ENCODE assay signal across 8 cellular contexts in genomic region chr7:72914756-72915525, GRCh38. TPM values are rescaled to one million over a fixed set of nuclear protein-coding genes. Genes with fewer than 3 reads are reported as not detected.
DNase-seq lines count a peak whose midpoint lies in the region; ATAC-seq, FAIRE-seq and TF ChIP-seq lines count a peak whose summit lies in the region.
"Not testable (repeated sequence)": the region's sequence is repeated elsewhere in the genome, so short reads cannot be mapped to it uniquely, and the experiment has no call there.

No MANE protein-coding gene starts in this region.

- H3K36me3 Mint-ChIP-seq in mesothelial cell of epicardium, result peaks cover 37% of the 10 kb centered on the region

- H3K56ac ChIP-seq in H1 (replicated peaks; ENCODE audit: insufficient read length, low read depth, low read length), result not testable (repeated sequence)

- H3K36me3 ChIP-seq in OCI-LY7 (ENCODE audit: insufficient read depth, low read length), result peaks cover 50% of the 10 kb centered on the region
- H3K36me3 ChIP-seq in H1 (ENCODE audit: control insufficient read depth in 2 of 4, insufficient read depth in 4 of 4, low read length in 3 of 4), result not testable (repeated sequence)

- not testable (repeated sequence) for H3K27me3 ChIP-seq in H1 (replicated peaks in 1 of 4; ENCODE audit: control insufficient read depth in 3 of 4, extremely low read depth in 1 of 4, insufficient read depth in 3 of 4, low read length in 3 of 4)

- ATAC-seq in GM21576 (IDR thresholded peaks at IDR 0.05; ENCODE audit: unreplicated experiment), result peak; percentile 71

- BruUV-seq in OCI-LY7 (replicated peaks; lab: Mats Ljungman, UMichigan), result not testable (repeated sequence)

- intact Hi-C loops in OCI-LY7 (cut with micrococcal nuclease; ENCODE audit: unreplicated experiment), result not testable (repeated sequence)

- not testable (repeated sequence) for H3K14ac ChIP-seq in H1 (ENCODE audit: insufficient read length)

- not testable (repeated sequence) for H2BK12ac ChIP-seq in H1 (ENCODE audit: low read depth, low read length)

- DNase-seq in DMS 273 (lab: John Stamatoyannopoulos, UW; ENCODE audit: unreplicated experiment), result peak; percentile 73
- DNase-seq in HT1080 (ENCODE audit: low read depth), result peak; percentile 52
- peak; percentile 57 for DNase-seq in OCI-LY7 (ENCODE audit: low spot score)
- peak; percentile 31 for DNase-seq in activated T-cell treated with anti-CD3 and anti-CD28 coated beads for 1 hour (ENCODE audit: low read depth)
- DNase-seq in H1 (ENCODE audit: low read depth in 1 of 2, low spot score in 2 of 2), result peak in 1 of 2 experiments; percentile 70
- not testable (repeated sequence) for DNase-seq in mesothelial cell of epicardium (ENCODE audit: low spot score in 2 of 2, unreplicated experiment in 2 of 2)
- peak; percentile 16 to 24 for DNase-seq in stimulated activated CD8-positive, alpha-beta memory T cell treated with anti-CD3 and anti-CD28 coated beads, Interleukin-7, amount 100 ng/mL, for 4 hours (ENCODE audit: low read depth in 2 of 2)

- peak; percentile 64 to 67 for TF ChIP-seq RAD21 in H1 (IDR thresholded peaks at IDR 0.05 in 1 of 2, conservative IDR thresholded peaks at IDR 0.05 in 1 of 2; ENCODE audit: low read depth in 2 of 2, low read length in 2 of 2)

- not testable (repeated sequence) for H3K23ac ChIP-seq in H1 (ENCODE audit: insufficient read length)

- not testable (repeated sequence) for H2BK15ac ChIP-seq in H1 (ENCODE audit: low read length)

- not testable (repeated sequence) for H3K9me3 ChIP-seq in OCI-LY7 (ENCODE audit: low read length); H1 (ENCODE audit: insufficient read depth in 2 of 2, low read depth in 1 of 2, low read length in 1 of 2)

- not testable (repeated sequence) for H3K9ac ChIP-seq in H1 (replicated peaks in 1 of 4; ENCODE audit: extremely low read depth in 1 of 4, low read depth in 3 of 4, low read length in 3 of 4)

- POLR2A ChIA-PET in OCI-LY7 (lab: Charles Lee), result not testable (repeated sequence)
- POLR2A ChIA-PET in H1 (lab: Charles Lee; ENCODE audit: partially characterized antibody), result interaction anchor here (0.6 to 0.8 kb wide), 2 partner anchors 15 to 36 kb away, joined by 3 to 5 read pairs; no protein-coding TSS in a partner anchor

- CTCF ChIA-PET in OCI-LY7 (lab: Charles Lee; ENCODE audit: unreplicated experiment) (interaction anchor here (1.1 kb wide), 1 partner anchor 86 kb away, joined by 3 read pairs; no protein-coding TSS in a partner anchor), H1 (lab: Charles Lee; ENCODE audit: partially characterized antibody) (interaction anchor here (0.6 to 2.0 kb wide), 14 partner anchors 8 to 165 kb away, joined by 3 to 14 read pairs (median 4); no protein-coding TSS in a partner anchor)

- not testable (repeated sequence) for H3K4me1 Mint-ChIP-seq in mesothelial cell of epicardium

- H2BK20ac ChIP-seq in H1 (ENCODE audit: low read length), result not testable (repeated sequence)

- H2BK5ac ChIP-seq in H1 (ENCODE audit: low read depth, low read length), result not testable (repeated sequence)

- H2AFZ ChIP-seq in OCI-LY7 (ENCODE audit: low read length); H1 (ENCODE audit: low read length): not testable (repeated sequence)

- H3K27ac Mint-ChIP-seq in mesothelial cell of epicardium, result not testable (repeated sequence)

- not testable (repeated sequence) for H4K20me1 ChIP-seq in OCI-LY7 (ENCODE audit: insufficient read depth, low read length); H1 (replicated peaks in 1 of 2; ENCODE audit: control insufficient read depth in 1 of 2, insufficient read depth in 2 of 2, low read length in 2 of 2)

- not testable (repeated sequence) for H4K91ac ChIP-seq in H1 (replicated peaks; ENCODE audit: insufficient read length, low read length)

- H3K27ac ChIP-seq in OCI-LY7 (ENCODE audit: low read depth, low read length, poor library complexity, severe bottlenecking), result not testable (repeated sequence)
- H3K27ac ChIP-seq in H1 (ENCODE audit: low read depth, low read length), result 0 out of 2 replicates have a peak overlapping the region, but pooled peaks have one; percentile 1

- TF ChIP-seq EP300 in H1 (IDR thresholded peaks at IDR 0.05; ENCODE audit: borderline replicate concordance in 1 of 2, low read depth in 2 of 2, low read length in 2 of 2), result not testable (repeated sequence)

- peaks cover 18% of the 10 kb centered on the region; the same call in 1 of the 2 replicates for H3K79me2 ChIP-seq in OCI-LY7 (ENCODE audit: insufficient read depth, low read depth, low read length)
- peaks cover 0 to 18% of the 10 kb centered on the region in 2 experiments; a peak in 2 of 4 replicates for H3K79me2 ChIP-seq in H1 (ENCODE audit: control insufficient read depth in 1 of 2, insufficient read depth in 2 of 2, low read length in 2 of 2)

- H4K8ac ChIP-seq in H1 (ENCODE audit: extremely low read depth, insufficient read depth, low read length), result not testable (repeated sequence)

- TF ChIP-seq POLR2A in H1 (IDR thresholded peaks at IDR 0.05; ENCODE audit: control extremely low read depth in 1 of 2, low read depth in 2 of 2, low read length in 2 of 2), result not testable (repeated sequence)

- H4K5ac ChIP-seq in H1 (ENCODE audit: insufficient read length, low read depth, low read length), result not testable (repeated sequence)

- not testable (repeated sequence) for H3K4ac ChIP-seq in H1 (replicated peaks; ENCODE audit: insufficient read length, low read depth, low read length)

- TF ChIP-seq CTCF in OCI-LY7 (conservative IDR thresholded peaks at IDR 0.05; ENCODE audit: low read length), result peak; percentile 89
- peak in 2 of 3 experiments; percentile 39 to 61; a peak in 3 of 4 replicates for TF ChIP-seq CTCF in H1 (IDR thresholded peaks at IDR 0.05; ENCODE audit: control extremely low read depth in 1 of 3, insufficient read depth in 1 of 3, low read depth in 1 of 3, low read length in 3 of 3)
- peak; percentile 66 for TF ChIP-seq CTCF in mesothelial cell of epicardium (IDR thresholded peaks at IDR 0.05; ENCODE audit: unreplicated experiment)

- H3K4me1 ChIP-seq in OCI-LY7 (ENCODE audit: insufficient read depth, low read length, poor library complexity, severe bottlenecking); H1 (replicated peaks in 1 of 4; ENCODE audit: control insufficient read depth in 3 of 4, insufficient read depth in 4 of 4, low read length in 3 of 4): not testable (repeated sequence)

- H2AK5ac ChIP-seq in H1 (ENCODE audit: low read depth, low read length), result not testable (repeated sequence)

- not testable (repeated sequence) for H3K9me2 ChIP-seq in OCI-LY7 (ENCODE audit: insufficient read depth, low read length)

- H3K4me3 Mint-ChIP-seq in mesothelial cell of epicardium, result not testable (repeated sequence)

- WGBS in H1 (ENCODE audit: extremely low coverage in 1 of 2, insufficient coverage in 1 of 2, insufficient read length in 1 of 2, insufficient replicate concordance in 2 of 2, low coverage in 1 of 2, low lambda C conversion rate in 2 of 2, missing lambda C conversion rate in 1 of 2), 2 experiments, result 76% methylated on average over 9 of the region's 9 CpGs; no CpG with 5 or more reads in 1 of the 2 experiments

- H3K4me2 ChIP-seq in OCI-LY7 (ENCODE audit: low read length); H1 (ENCODE audit: insufficient read depth in 1 of 2, low read depth in 2 of 2, low read length in 2 of 2): not testable (repeated sequence)

- FAIRE-seq in H1 (lab: Jason Lieb, UNC), result not testable (repeated sequence)

- H3K9me3 Mint-ChIP-seq in mesothelial cell of epicardium, result not testable (repeated sequence)

- H3K18ac ChIP-seq in H1 (ENCODE audit: extremely low read depth, low read length), result not testable (repeated sequence)

- not testable (repeated sequence) for H3K4me3 ChIP-seq in OCI-LY7 (ENCODE audit: low read depth, low read length, poor library complexity, severe bottlenecking); H1 (ENCODE audit: extremely low read depth in 1 of 4, insufficient read depth in 2 of 4, low read depth in 3 of 4, low read length in 4 of 4)

- not testable (repeated sequence) for H3K79me1 ChIP-seq in H1 (ENCODE audit: low read depth, low read length)

- not testable (repeated sequence) for H3K27me3 Mint-ChIP-seq in mesothelial cell of epicardium (ENCODE audit: low read depth)

- H2BK120ac ChIP-seq in H1 (replicated peaks; ENCODE audit: low read depth, low read length), result not testable (repeated sequence)

- H3K23me2 ChIP-seq in H1 (ENCODE audit: low read depth, low read length), result not testable (repeated sequence)

RNA-seq across cellular contexts. Expression of gene POM121, which starts 10.0 kb away (rescaled TPM):
- total RNA-seq in HT1080 (2014; rRNA removed; shearing (Covaris generic)), result 7.6 and 11.2 TPM in 2 replicates
- 31.2 and 36.9 TPM in 2 replicates for polyA plus RNA-seq in HT1080 (2015; cell fraction: cytosol; rRNA removed)
- 32.9 and 33.8 TPM in 2 replicates for polyA plus RNA-seq in HT1080 (2015; cell fraction: nucleus; rRNA removed)
- 11.5 and 14.8 TPM in 2 replicates for total RNA-seq in OCI-LY7 (2014; rRNA removed; shearing (Covaris generic))
- total RNA-seq in OCI-LY7 (2022) (75.9 and 77.4 TPM in 2 replicates), mesothelial cell of epicardium (66.8 to 68.5 TPM (median 66.8 TPM) in 3 replicates)
- 57.0 and 60.0 TPM in 2 replicates for total RNA-seq in H1 (2021; fragmentation: NEBNext Ultra II Directional; extraction: Animal tissue kit (Norgen Biotek cat#: 25700))
- polyA plus RNA-seq in H1 (2011; rRNA removed), result 11.5 and 16.9 TPM in 2 replicates
- 8.5 TPM for polyA plus RNA-seq in H1 (2011; cell fraction: cytosol; rRNA removed)
- polyA plus RNA-seq in H1 (2011; cell fraction: nucleus; rRNA removed), result 19.3 TPM
- polyA plus RNA-seq in H1 (2012, experiment 1 of 2), result 33.8 to 48.5 TPM (median 44.4 TPM) in 4 replicates
- polyA plus RNA-seq in H1 (2012, experiment 2 of 2), result 37.2 TPM
- 52.7 TPM for polyA plus RNA-seq in H1 (2013, experiment 1 of 2)
- 57.2 TPM for polyA plus RNA-seq in H1 (2013, experiment 2 of 2)
- 11.7 and 13.1 TPM in 2 replicates for polyA minus RNA-seq in H1 (2011; rRNA and poly(A)+ RNA removed)
- polyA minus RNA-seq in H1 (2011; cell fraction: cytosol; rRNA and poly(A)+ RNA removed), result 21.9 TPM
- 15.9 TPM for polyA minus RNA-seq in H1 (2011; cell fraction: nucleus; rRNA and poly(A)+ RNA removed)

RNA-seq across cellular contexts. Expression of gene TRIM74, which starts 54.3 kb away (rescaled TPM):
- not detected in 2 replicates for total RNA-seq in HT1080 (2014; rRNA removed; shearing (Covaris generic))
- not detected in 2 replicates for polyA plus RNA-seq in HT1080 (2015; cell fraction: cytosol; rRNA removed)
- polyA plus RNA-seq in HT1080 (2015; cell fraction: nucleus; rRNA removed), result 0.54 TPM in 1 of 2 replicates, not detected in the other
- total RNA-seq in OCI-LY7 (2014; rRNA removed; shearing (Covaris generic)), result 1.4 and 2.4 TPM in 2 replicates
- total RNA-seq in OCI-LY7 (2022) (1.3 and 3.7 TPM in 2 replicates), mesothelial cell of epicardium (1.7 to 2.3 TPM (median 1.9 TPM) in 3 replicates)
- 0.52 TPM in 1 of 2 replicates, not detected in the other for total RNA-seq in H1 (2021; fragmentation: NEBNext Ultra II Directional; extraction: Animal tissue kit (Norgen Biotek cat#: 25700))
- not detected in 2 replicates for polyA plus RNA-seq in H1 (2011; rRNA removed)
- polyA plus RNA-seq in H1 (2011; cell fraction: cytosol; rRNA removed), result 0.12 TPM
- polyA plus RNA-seq in H1 (2011; cell fraction: nucleus; rRNA removed), result 0.16 TPM
- 0.28 to 0.42 TPM in 2 of 4 replicates, not detected in the others for polyA plus RNA-seq in H1 (2012, experiment 1 of 2)
- polyA plus RNA-seq in H1 (2012, experiment 2 of 2), result not detected
- polyA plus RNA-seq in H1 (2013, experiment 1 of 2), result 0.04 TPM
- not detected for polyA plus RNA-seq in H1 (2013, experiment 2 of 2)
- not detected in 2 replicates for polyA minus RNA-seq in H1 (2011; rRNA and poly(A)+ RNA removed)
- not detected for polyA minus RNA-seq in H1 (2011; cell fraction: cytosol; rRNA and poly(A)+ RNA removed)
- polyA minus RNA-seq in H1 (2011; cell fraction: nucleus; rRNA and poly(A)+ RNA removed), result not detected
